14 cellular contexts compared by ENCODE assay signal in genomic region chr14:104240426-104241157, GRCh38.
DNase-seq lines count a peak whose midpoint lies in the region; ATAC-seq lines count a peak whose summit lies in the region.
"Had no signal": no experiment of that assay in that cellular context is flagged by ENCODE, and none has a peak within 500 bp of the region (broad histone marks: within the 10 kb centered on the region; RNA-seq: fewer than 3 reads in every experiment).

No MANE protein-coding gene starts in this region.

- H3K9me3 Mint-ChIP-seq in activated CD4-positive, alpha-beta T cell treated with anti-CD3 and anti-CD28 coated beads, Interleukin-2, amount 10 ng/mL, durations not matched to agents 24 days and 14 days = peaks cover 8% of the 10 kb centered on the region
- H3K9me3 Mint-ChIP-seq in stimulated activated naive B cell treated with anti-CD40 and anti-IgM and Interleukin-4, amounts not matched to agents 10 μg/mL and 1 μg/mL and 100 μg/mL, for 72 hours = peaks cover 24 to 26% of the 10 kb centered on the region in 2 donors

- H3K27me3 ChIP-seq in H7 (ENCODE audit: control insufficient read depth, insufficient read depth, low read length) = no peaks in the 10 kb centered on the region

- DNase-seq in 8988T (peak; percentile 11), H7 (peak; percentile 92), NCI-H526 (lab: John Stamatoyannopoulos, UW) (peak; percentile 94 to 95), iPS-NIHi11 (ENCODE audit: low spot score) (peak; percentile 84)
- no peak for DNase-seq in activated CD4-positive, alpha-beta T cell treated with anti-CD3 and anti-CD28 coated beads, Interleukin-2, amount 10 ng/mL, durations not matched to agents 24 days and 14 days
- DNase-seq in stimulated activated naive B cell treated with anti-CD40 and anti-IgM and Interleukin-4, amounts not matched to agents 10 μg/mL and 1 μg/mL and 100 μg/mL, for 72 hours = no peak
- DNase-seq: activated CD4-positive, alpha-beta T cell treated with anti-CD3 and anti-CD28 coated beads, Interleukin-2, amount 50 U/mL, for 4 hours; MV-4-11; stimulated activated CD4-positive, alpha-beta T cell treated with anti-CD3 and anti-CD28 coated beads, Interleukin-2, amount 100 ng/mL, for 24 hours had no signal

- H3K36me3 ChIP-seq in H7 (replicated peaks; ENCODE audit: control insufficient read depth, insufficient read depth, low read length) = no peaks in the 10 kb centered on the region
- H3K36me3 ChIP-seq: prostate gland had no signal

- intact Hi-C loops in activated CD4-positive, alpha-beta T cell treated with anti-CD3 and anti-CD28 coated beads, Interleukin-2, amount 10 ng/mL, durations not matched to agents 24 days and 14 days (cut with micrococcal nuclease) = no loop called here

- H3K27me3 Mint-ChIP-seq in activated CD4-positive, alpha-beta T cell treated with anti-CD3 and anti-CD28 coated beads, Interleukin-2, amount 10 ng/mL, durations not matched to agents 24 days and 14 days = no peaks in the 10 kb centered on the region
- H3K27me3 Mint-ChIP-seq in stimulated activated naive B cell treated with anti-CD40 and anti-IgM and Interleukin-4, amounts not matched to agents 10 μg/mL and 1 μg/mL and 100 μg/mL, for 72 hours = peaks cover 36 to 44% of the 10 kb centered on the region in 2 donors

- H3K4me3 ChIP-seq in H7 (ENCODE audit: insufficient read depth, low read depth, low read length) = no peak overlapping the region
- H3K4me3 ChIP-seq: dorsolateral prefrontal cortex, prostate gland had no signal

- ATAC-seq in HG03039 (IDR thresholded peaks at IDR 0.05; ENCODE audit: unreplicated experiment) (no peak), GM21390 (IDR thresholded peaks at IDR 0.05; ENCODE audit: unreplicated experiment) (no peak)
- no peak for ATAC-seq in stimulated activated naive B cell treated with anti-CD40 and anti-IgM and Interleukin-4, amounts not matched to agents 10 μg/mL and 1 μg/mL and 100 μg/mL, for 72 hours (replicated peaks)
- ATAC-seq: HCT116 had no signal

- H3K27ac Mint-ChIP-seq in activated CD4-positive, alpha-beta T cell treated with anti-CD3 and anti-CD28 coated beads, Interleukin-2, amount 10 ng/mL, durations not matched to agents 24 days and 14 days = no peak overlapping the region
- H3K27ac Mint-ChIP-seq in stimulated activated naive B cell treated with anti-CD40 and anti-IgM and Interleukin-4, amounts not matched to agents 10 μg/mL and 1 μg/mL and 100 μg/mL, for 72 hours = no peak overlapping the region

- no peaks in the 10 kb centered on the region for H3K4me1 Mint-ChIP-seq in activated CD4-positive, alpha-beta T cell treated with anti-CD3 and anti-CD28 coated beads, Interleukin-2, amount 10 ng/mL, durations not matched to agents 24 days and 14 days
- H3K4me1 Mint-ChIP-seq in stimulated activated naive B cell treated with anti-CD40 and anti-IgM and Interleukin-4, amounts not matched to agents 10 μg/mL and 1 μg/mL and 100 μg/mL, for 72 hours = no peaks in the 10 kb centered on the region

- H3K4me3 Mint-ChIP-seq in activated CD4-positive, alpha-beta T cell treated with anti-CD3 and anti-CD28 coated beads, Interleukin-2, amount 10 ng/mL, durations not matched to agents 24 days and 14 days = no peak overlapping the region
- no peak overlapping the region for H3K4me3 Mint-ChIP-seq in stimulated activated naive B cell treated with anti-CD40 and anti-IgM and Interleukin-4, amounts not matched to agents 10 μg/mL and 1 μg/mL and 100 μg/mL, for 72 hours

- H3K36me3 Mint-ChIP-seq in activated CD4-positive, alpha-beta T cell treated with anti-CD3 and anti-CD28 coated beads, Interleukin-2, amount 10 ng/mL, durations not matched to agents 24 days and 14 days (ENCODE audit: low read depth) = no peaks in the 10 kb centered on the region
- peaks cover 7 to 8% of the 10 kb centered on the region in 2 donors for H3K36me3 Mint-ChIP-seq in stimulated activated naive B cell treated with anti-CD40 and anti-IgM and Interleukin-4, amounts not matched to agents 10 μg/mL and 1 μg/mL and 100 μg/mL, for 72 hours

Comparison
In these comparisons a context has a peak if more than half of its experiments do, and no peak if none do; other contexts are left out.
1. DNase-seq: peak in 8988T (single experiment), H7 (single experiment), NCI-H526 (2 of 2) and iPS-NIHi11 (single experiment); none in activated CD4-positive, alpha-beta T cell treated with anti-CD3 and anti-CD28 coated beads, Interleukin-2, amount 10 ng/mL, durations not matched to agents 24 days and 14 days (single experiment) and stimulated activated naive B cell treated with anti-CD40 and anti-IgM and Interleukin-4, amounts not matched to agents 10 μg/mL and 1 μg/mL and 100 μg/mL, for 72 hours (single experiment).